In genomic region chr20:56779452-56780143, GRCh38 we compare ENCODE assay signal across 20 cellular contexts.
DNase-seq lines count a peak whose midpoint lies in the region; FAIRE-seq and TF ChIP-seq lines count a peak whose summit lies in the region.
"Had no signal": no experiment of that assay in that cellular context is flagged by ENCODE, and none has a peak within 500 bp of the region (broad histone marks: within the 10 kb centered on the region; RNA-seq: fewer than 3 reads in every experiment).

No MANE protein-coding gene starts in this region.

- H3K79me1 ChIP-seq in H9 (ENCODE audit: insufficient read depth, low read depth, low read length, poor library complexity, severe bottlenecking): no peaks in the 10 kb centered on the region
- no peaks in the 10 kb centered on the region for H3K79me1 ChIP-seq in H1 (ENCODE audit: low read depth, low read length)
- H3K79me1 ChIP-seq in trophoblast cell (ENCODE audit: low read length): no peaks in the 10 kb centered on the region

- H4K20me1 ChIP-seq in BLaER1 treated with 17β-estradiol and CSF1 and Interleukin-3, amounts not matched to agents 10 nM and 100 nM: no peaks in the 10 kb centered on the region
- H4K20me1 ChIP-seq in H9 (ENCODE audit: control insufficient read depth, insufficient read depth, insufficient read length) (no peaks in the 10 kb centered on the region), H1 (replicated peaks in 1 of 2; ENCODE audit: control insufficient read depth in 1 of 2, insufficient read depth in 2 of 2, low read length in 2 of 2) (no peaks in the 10 kb centered on the region)

- CTCF ChIA-PET in H1 (lab: Charles Lee; ENCODE audit: partially characterized antibody): interaction anchor here (0.6 to 1.0 kb wide), 4 partner anchors 25 to 384 kb away, joined by 3 to 4 read pairs (median 3); no protein-coding TSS in a partner anchor

- peaks cover 10 to 41% (median 29%) of the 10 kb centered on the region in 10 experiments; a peak in 19 of 20 replicates for H3K4me1 ChIP-seq in BLaER1 treated with 17β-estradiol and CSF1 and Interleukin-3, amounts not matched to agents 10 nM and 100 nM
- H3K4me1 ChIP-seq in H9 (ENCODE audit: insufficient read depth, low read length) (no peaks in the 10 kb centered on the region; the same call in 1 of the 2 replicates), H1 (replicated peaks in 1 of 4; ENCODE audit: control insufficient read depth in 3 of 4, insufficient read depth in 4 of 4, low read length in 3 of 4) (peaks cover 0 to 11% (median 0%) of the 10 kb centered on the region in 4 experiments; a peak in 4 of 7 replicates), trophoblast cell (ENCODE audit: control insufficient read depth in 1 of 2, insufficient read depth in 2 of 2, low read length in 2 of 2) (no peaks in the 10 kb centered on the region)

- DNase-seq in H9 (peak; percentile 59), H1 (ENCODE audit: low read depth in 1 of 2, low spot score in 2 of 2) (no peak), trophoblast cell (no peak), OCI-M1 (lab: John Stamatoyannopoulos, UW) (no peak), G401 (ENCODE audit: low spot score) (no peak), anterior cingulate cortex (lab: John Stamatoyannopoulos, UW) (no peak)
- DNase-seq: activated B cell treated with CpG ODN at 0.5 μM for 24 hours; CD4-positive, alpha-beta memory T cell; NCI-H1092 treated with DMSO at 0.1 percent for 48 hours; NCI-H2029; NCI-H510A; occipital lobe; stimulated activated CD8-positive, alpha-beta memory T cell treated with anti-CD3 and anti-CD28 coated beads, Interleukin-4, amount 100 ng/mL, for 48 hours; T-helper 9 cell had no signal

- H2AFZ ChIP-seq in H9 (ENCODE audit: low read length): no peak overlapping the region
- no peak overlapping the region for H2AFZ ChIP-seq in H1 (ENCODE audit: low read length)
- no peak overlapping the region for H2AFZ ChIP-seq in trophoblast cell (ENCODE audit: insufficient read depth, low read length, poor library complexity)

- H3K9me3 ChIP-seq in BLaER1 treated with 17β-estradiol and CSF1 and Interleukin-3, amounts not matched to agents 10 nM and 100 nM (replicated peaks in 1 of 11): no peaks in the 10 kb centered on the region
- H3K9me3 ChIP-seq in H9 (ENCODE audit: control insufficient read depth, low read depth, low read length): no peaks in the 10 kb centered on the region
- H3K9me3 ChIP-seq in H1 (ENCODE audit: insufficient read depth in 2 of 2, low read depth in 1 of 2, low read length in 1 of 2): no peaks in the 10 kb centered on the region
- H3K9me3 ChIP-seq in trophoblast cell (ENCODE audit: insufficient read depth, low read depth, low read length): no peaks in the 10 kb centered on the region
- H3K9me3 ChIP-seq: right atrium auricular region had no signal

- no peak for TF ChIP-seq RAD21 in H1 (IDR thresholded peaks at IDR 0.05 in 1 of 2, conservative IDR thresholded peaks at IDR 0.05 in 1 of 2; ENCODE audit: low read depth in 2 of 2, low read length in 2 of 2)

- H3K18ac ChIP-seq in H9 (ENCODE audit: insufficient read length, low read depth, low read length): no peak overlapping the region
- H3K18ac ChIP-seq in H1 (ENCODE audit: extremely low read depth, low read length): no peak overlapping the region
- H3K18ac ChIP-seq in trophoblast cell (ENCODE audit: low read length): no peak overlapping the region

- no peak overlapping the region for H3T11ph ChIP-seq in H9 (ENCODE audit: low read length)

- no peaks in the 10 kb centered on the region for H3K9me3 Mint-ChIP-seq in H9
- H3K9me3 Mint-ChIP-seq: activated B cell treated with CpG ODN at 0.5 μM for 24 hours; CD4-positive, alpha-beta memory T cell had no signal

- no peak overlapping the region for H2BK5ac ChIP-seq in H9 (ENCODE audit: insufficient read length, low read length)
- H2BK5ac ChIP-seq in H1 (ENCODE audit: low read depth, low read length): no peak overlapping the region
- no peak overlapping the region for H2BK5ac ChIP-seq in trophoblast cell (ENCODE audit: low read depth, low read length, poor library complexity)

- peaks cover 8% of the 10 kb centered on the region for H3K27me3 Mint-ChIP-seq in H9 (ENCODE audit: low read depth)

- H3K23ac ChIP-seq in H9 (ENCODE audit: insufficient read length, low read depth, low read length) (no peak overlapping the region), H1 (ENCODE audit: insufficient read length) (no peak overlapping the region), trophoblast cell (ENCODE audit: low read length) (no peak overlapping the region)

- H3K4me1 Mint-ChIP-seq in H9: peaks cover 31 to 39% of the 10 kb centered on the region in 2 experiments
- H3K4me1 Mint-ChIP-seq: activated B cell treated with CpG ODN at 0.5 μM for 24 hours; CD4-positive, alpha-beta memory T cell had no signal

- no peak overlapping the region for H4K8ac ChIP-seq in H9 (replicated peaks; ENCODE audit: insufficient read length, low read depth, low read length)
- H4K8ac ChIP-seq in H1 (ENCODE audit: extremely low read depth, insufficient read depth, low read length): no peak overlapping the region
- H4K8ac ChIP-seq in trophoblast cell (ENCODE audit: low read depth, low read length): no peak overlapping the region

- H2BK15ac ChIP-seq in H9 (ENCODE audit: low read depth, low read length) (no peak overlapping the region), H1 (ENCODE audit: low read length) (no peak overlapping the region)

- no peak for TF ChIP-seq EP300 in H1 (IDR thresholded peaks at IDR 0.05; ENCODE audit: borderline replicate concordance in 1 of 2, low read depth in 2 of 2, low read length in 2 of 2)

- peak overlapping the region in 4 of 11 experiments; percentile 63 to 69 (median 68); a peak in 8 of 22 replicates for H3K27ac ChIP-seq in BLaER1 treated with 17β-estradiol and CSF1 and Interleukin-3, amounts not matched to agents 10 nM and 100 nM
- no peak overlapping the region for H3K27ac ChIP-seq in H9 (ENCODE audit: insufficient read length, low read depth, low read length)
- no peak overlapping the region for H3K27ac ChIP-seq in H1 (ENCODE audit: low read depth, low read length)
- H3K27ac ChIP-seq in trophoblast cell (ENCODE audit: low read depth, low read length): no peak overlapping the region
- H3K27ac ChIP-seq: brain microvascular endothelial cell, right atrium auricular region had no signal

- H3K23me2 ChIP-seq in H9 (ENCODE audit: insufficient read length, low read depth, low read length, poor library complexity, severe bottlenecking): no peaks in the 10 kb centered on the region
- H3K23me2 ChIP-seq in H1 (ENCODE audit: low read depth, low read length): no peaks in the 10 kb centered on the region; the same call in 1 of the 2 replicates

- H4K91ac ChIP-seq in H9 (ENCODE audit: insufficient read length, low read depth, low read length): no peak overlapping the region
- no peak overlapping the region for H4K91ac ChIP-seq in H1 (replicated peaks; ENCODE audit: insufficient read length, low read length)
- H4K91ac ChIP-seq in trophoblast cell (ENCODE audit: low read depth, low read length): no peak overlapping the region

- no peak for TF ChIP-seq POLR2A in H1 (IDR thresholded peaks at IDR 0.05; ENCODE audit: control extremely low read depth in 1 of 2, low read depth in 2 of 2, low read length in 2 of 2)

- no peak overlapping the region for H2BK12ac ChIP-seq in H9 (ENCODE audit: insufficient read length, low read depth, low read length)
- no peak overlapping the region for H2BK12ac ChIP-seq in H1 (ENCODE audit: low read depth, low read length)
- H2BK12ac ChIP-seq in trophoblast cell (ENCODE audit: low read length): no peak overlapping the region

- H4K5ac ChIP-seq in H9 (ENCODE audit: insufficient read length, low read depth, low read length) (no peak overlapping the region), H1 (ENCODE audit: insufficient read length, low read depth, low read length) (no peak overlapping the region)

- in situ Hi-C loops in G401 (cut with HindIII; ENCODE audit: low sequenced_read_pairs): no loop called here

- no peaks in the 10 kb centered on the region for H3K36me3 ChIP-seq in BLaER1 treated with 17β-estradiol and CSF1 and Interleukin-3, amounts not matched to agents 10 nM and 100 nM
- H3K36me3 ChIP-seq in H1 (ENCODE audit: control insufficient read depth in 2 of 4, insufficient read depth in 4 of 4, low read length in 3 of 4) (no peaks in the 10 kb centered on the region), trophoblast cell (ENCODE audit: control insufficient read depth in 1 of 2, insufficient read depth in 2 of 2, low read length in 2 of 2) (no peaks in the 10 kb centered on the region)
- H3K36me3 ChIP-seq: brain microvascular endothelial cell, right atrium auricular region had no signal

- H3K14ac ChIP-seq in H9 (ENCODE audit: insufficient read depth, low read length) (no peak overlapping the region), H1 (ENCODE audit: insufficient read length) (no peak overlapping the region), trophoblast cell (ENCODE audit: low read length) (no peak overlapping the region)

- no peak for FAIRE-seq in H1 (lab: Jason Lieb, UNC)
- FAIRE-seq: colon, GM12892, H54 had no signal

- H3K56ac ChIP-seq in H9 (ENCODE audit: insufficient read length, low read depth, low read length) (no peak overlapping the region), H1 (replicated peaks; ENCODE audit: insufficient read length, low read depth, low read length) (no peak overlapping the region)

- no peak overlapping the region for H3K4me3 ChIP-seq in BLaER1 treated with 17β-estradiol and CSF1 and Interleukin-3, amounts not matched to agents 10 nM and 100 nM
- H3K4me3 ChIP-seq in H1 (ENCODE audit: extremely low read depth in 1 of 4, insufficient read depth in 2 of 4, low read depth in 3 of 4, low read length in 4 of 4) (no peak overlapping the region), trophoblast cell (ENCODE audit: low read depth, low read length) (no peak overlapping the region)
- H3K4me3 ChIP-seq: right atrium auricular region had no signal

- H3K4ac ChIP-seq in H9 (ENCODE audit: low read depth, low read length): no peak overlapping the region
- no peak overlapping the region for H3K4ac ChIP-seq in H1 (replicated peaks; ENCODE audit: insufficient read length, low read depth, low read length)
- no peak overlapping the region for H3K4ac ChIP-seq in trophoblast cell (ENCODE audit: low read depth, low read length)

- H2BK120ac ChIP-seq in H9 (ENCODE audit: low read depth, low read length, poor library complexity, severe bottlenecking): no peak overlapping the region
- peak overlapping the region; percentile 58 for H2BK120ac ChIP-seq in H1 (replicated peaks; ENCODE audit: low read depth, low read length)
- H2BK120ac ChIP-seq in trophoblast cell (ENCODE audit: insufficient read depth, low read length, poor library complexity): no peak overlapping the region

- peak overlapping the region; percentile 34 to 79 (median 64); a peak in 20 of 22 replicates for H3K4me2 ChIP-seq in BLaER1 treated with 17β-estradiol and CSF1 and Interleukin-3, amounts not matched to agents 10 nM and 100 nM
- H3K4me2 ChIP-seq in H9 (ENCODE audit: insufficient read depth, insufficient read length, low read length) (no peak overlapping the region), H1 (ENCODE audit: insufficient read depth in 1 of 2, low read depth in 2 of 2, low read length in 2 of 2) (no peak overlapping the region), trophoblast cell (ENCODE audit: low read length) (no peak overlapping the region)

- TF ChIP-seq CTCF in H9 (conservative IDR thresholded peaks at IDR 0.05) (no peak), H1 (IDR thresholded peaks at IDR 0.05; ENCODE audit: control extremely low read depth in 1 of 3, insufficient read depth in 1 of 3, low read depth in 1 of 3, low read length in 3 of 3) (no peak)

- no peaks in the 10 kb centered on the region for H3K79me2 ChIP-seq in H9 (ENCODE audit: insufficient read depth, low read length)
- no peaks in the 10 kb centered on the region for H3K79me2 ChIP-seq in H1 (ENCODE audit: control insufficient read depth in 1 of 2, insufficient read depth in 2 of 2, low read length in 2 of 2)
- no peaks in the 10 kb centered on the region for H3K79me2 ChIP-seq in trophoblast cell (ENCODE audit: control insufficient read depth, insufficient read depth, low read length, poor library complexity)

- no peaks in the 10 kb centered on the region for H3K36me3 Mint-ChIP-seq in H9 (ENCODE audit: insufficient read depth in 1 of 3, low read depth in 3 of 3)
- H3K36me3 Mint-ChIP-seq: CD4-positive, alpha-beta memory T cell had no signal

- H3K27ac Mint-ChIP-seq in H9: peak overlapping the region in 1 of 3 experiments; percentile 82; a peak in 2 of 7 replicates
- H3K27ac Mint-ChIP-seq: activated B cell treated with CpG ODN at 0.5 μM for 24 hours had no signal

- H3K27me3 ChIP-seq in BLaER1 treated with 17β-estradiol and CSF1 and Interleukin-3, amounts not matched to agents 10 nM and 100 nM: no peaks in the 10 kb centered on the region
- no peaks in the 10 kb centered on the region; the same call in 1 of the 2 replicates for H3K27me3 ChIP-seq in H9 (ENCODE audit: insufficient read depth, low read length)
- no peaks in the 10 kb centered on the region for H3K27me3 ChIP-seq in H1 (replicated peaks in 1 of 4; ENCODE audit: control insufficient read depth in 3 of 4, extremely low read depth in 1 of 4, insufficient read depth in 3 of 4, low read length in 3 of 4)
- no peaks in the 10 kb centered on the region for H3K27me3 ChIP-seq in trophoblast cell (ENCODE audit: insufficient read depth, low read length)
- H3K27me3 ChIP-seq: brain microvascular endothelial cell, right atrium auricular region had no signal

- H2AK5ac ChIP-seq in H9 (ENCODE audit: insufficient read length, low read length): no peak overlapping the region
- no peak overlapping the region for H2AK5ac ChIP-seq in H1 (ENCODE audit: low read depth, low read length)
- no peak overlapping the region for H2AK5ac ChIP-seq in trophoblast cell (ENCODE audit: low read length)

- peak overlapping the region; percentile 36 for H4K12ac ChIP-seq in trophoblast cell (ENCODE audit: low read depth, low read length)

- no peak overlapping the region for H2BK20ac ChIP-seq in H9 (ENCODE audit: low read depth, low read length, poor library complexity, severe bottlenecking)
- H2BK20ac ChIP-seq in H1 (ENCODE audit: low read length): no peak overlapping the region

- H3K9ac ChIP-seq in BLaER1 treated with 17β-estradiol and CSF1 and Interleukin-3, amounts not matched to agents 10 nM and 100 nM: peak overlapping the region in 4 of 11 experiments; percentile 48 to 68 (median 60); a peak in 6 of 22 replicates
- H3K9ac ChIP-seq in H9 (ENCODE audit: extremely low read depth, insufficient read length, low read length): no peak overlapping the region
- no peak overlapping the region for H3K9ac ChIP-seq in H1 (replicated peaks in 1 of 4; ENCODE audit: extremely low read depth in 1 of 4, low read depth in 3 of 4, low read length in 3 of 4)
- no peak overlapping the region for H3K9ac ChIP-seq in trophoblast cell (ENCODE audit: low read length)

- WGBS in H9 (ENCODE audit: extremely low coverage, insufficient read length, low lambda C conversion rate): no CpG with 5 or more reads among the region's 11 CpGs
- 79% methylated on average over 8 of the region's 11 CpGs; no CpG with 5 or more reads in 1 of the 2 experiments for WGBS in H1 (ENCODE audit: extremely low coverage in 1 of 2, insufficient coverage in 1 of 2, insufficient read length in 1 of 2, insufficient replicate concordance in 2 of 2, low coverage in 1 of 2, low lambda C conversion rate in 2 of 2, missing lambda C conversion rate in 1 of 2), 2 experiments
- WGBS in trophoblast cell (ENCODE audit: extremely low coverage, insufficient coverage, insufficient read length): no CpG with 5 or more reads among the region's 11 CpGs

- no peak overlapping the region; a peak in 1 of 5 replicates for H3K4me3 Mint-ChIP-seq in H9
- H3K4me3 Mint-ChIP-seq: activated B cell treated with CpG ODN at 0.5 μM for 24 hours; CD4-positive, alpha-beta memory T cell had no signal

- POLR2A ChIA-PET in H1 (lab: Charles Lee; ENCODE audit: partially characterized antibody): interaction anchor here (0.6 kb wide), 1 partner anchor 23 kb away, joined by 3 read pairs; no protein-coding TSS in a partner anchor

Comparison
In these comparisons a context has a peak if more than half of its experiments do, and no peak if none do; other contexts are left out.
1. H3K4me2 ChIP-seq: peak in BLaER1 treated with 17β-estradiol and CSF1 and Interleukin-3, amounts not matched to agents 10 nM and 100 nM (11 of 11); none in H9 (single experiment), H1 (0 of 2) and trophoblast cell (single experiment).